ENCODE assay signal across 19 cellular contexts in the genomic region with DNA sequence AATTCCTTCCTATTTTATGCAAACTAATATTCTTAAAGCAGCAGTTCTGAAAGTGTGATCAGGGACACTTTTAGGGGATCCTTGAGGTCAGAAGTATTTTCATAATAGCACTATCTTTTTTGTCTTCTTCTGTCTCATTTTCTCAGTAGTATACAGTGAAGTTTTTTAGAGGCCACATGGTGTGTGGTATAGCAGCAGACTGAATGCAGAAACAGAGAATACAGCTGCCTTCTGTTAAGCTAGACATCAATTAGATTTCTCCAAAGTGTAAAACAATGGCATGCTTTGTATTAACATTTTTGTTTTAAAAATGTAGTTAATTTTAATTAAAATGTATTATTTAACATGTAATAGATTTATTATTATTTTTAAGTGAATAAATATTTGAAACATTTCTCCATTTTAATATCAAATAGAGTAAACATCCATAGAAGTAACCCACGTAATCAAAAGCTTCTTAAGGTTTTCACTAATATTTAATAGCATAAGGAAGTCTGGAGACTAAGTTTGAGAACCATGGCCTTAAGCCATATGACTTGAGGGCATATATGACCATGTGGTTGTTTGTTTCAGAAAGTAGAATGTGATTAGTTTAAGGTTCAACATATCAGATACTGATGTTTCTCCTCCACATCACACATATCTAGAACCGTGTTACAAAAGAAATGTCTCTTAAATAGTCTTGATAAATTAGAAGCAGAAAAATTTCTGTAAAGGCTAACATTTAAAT.
A peak's percentile ranks its signal among the peaks of the same experiment; 100 is the strongest.
DNase-seq lines count a peak whose midpoint lies in the region; FAIRE-seq and TF ChIP-seq lines count a peak whose summit lies in the region.
"Had no signal": no experiment of that assay in that cellular context is flagged by ENCODE, and none has a peak within 500 bp of the region (broad histone marks: within the 10 kb centered on the region; RNA-seq: fewer than 3 reads in every experiment).

No MANE protein-coding gene starts in this region.

- TF ChIP-seq CTCF in neural progenitor cell (IDR thresholded peaks at IDR 0.05) (no peak), mesothelial cell of epicardium (IDR thresholded peaks at IDR 0.05; ENCODE audit: unreplicated experiment) (no peak)

- H4K20me1 ChIP-seq in neural progenitor cell (ENCODE audit: low read depth), result no peaks in the 10 kb centered on the region
- H4K20me1 ChIP-seq: BLaER1 treated with 17β-estradiol and CSF1 and Interleukin-3, amounts not matched to agents 10 nM and 100 nM had no signal

- peak; percentile 87 for FAIRE-seq in G401.6 (lab: Jason Lieb, UNC)
- FAIRE-seq: GM12891, GM18507, H54 had no signal

- H3K4me2 ChIP-seq in neural progenitor cell, result peak overlapping the region; percentile 33
- H3K4me2 ChIP-seq: BLaER1 treated with 17β-estradiol and CSF1 and Interleukin-3, amounts not matched to agents 10 nM and 100 nM had no signal

- no peak overlapping the region for H3K27ac ChIP-seq in neural progenitor cell
- H3K27ac ChIP-seq: BLaER1 treated with 17β-estradiol and CSF1 and Interleukin-3, amounts not matched to agents 10 nM and 100 nM; GM23248 had no signal

- peak; percentile 84 for DNase-seq in SK-MEL-5 (ENCODE audit: low read depth, low spot score)
- peak; percentile 43 for DNase-seq in epidermal melanocyte (ENCODE audit: insufficient read length, low spot score)
- no peak for DNase-seq in neural progenitor cell (ENCODE audit: low spot score)
- DNase-seq in mesothelial cell of epicardium (ENCODE audit: low spot score in 2 of 2, unreplicated experiment in 2 of 2), result no peak
- no peak for DNase-seq in T-helper 1 cell
- DNase-seq in NCI-H1048 (lab: John Stamatoyannopoulos, UW), result no peak
- DNase-seq: CD8-positive, alpha-beta T cell; COR-L47; DMS 273 treated with DMSO at 0.1 percent for 48 hours; DMS53; DND-41; EL; GM23248 had no signal

- H3K9me3 Mint-ChIP-seq in neural progenitor cell (peaks cover 7% of the 10 kb centered on the region), mesothelial cell of epicardium (no peaks in the 10 kb centered on the region)
- H3K9me3 Mint-ChIP-seq: CD8-positive, alpha-beta T cell had no signal

- H3K4me3 Mint-ChIP-seq in neural progenitor cell (no peak overlapping the region), mesothelial cell of epicardium (no peak overlapping the region)
- H3K4me3 Mint-ChIP-seq: B cell; CD8-positive, alpha-beta T cell had no signal

- H3K9ac ChIP-seq in neural progenitor cell, result no peak overlapping the region
- H3K9ac ChIP-seq: BLaER1 treated with 17β-estradiol and CSF1 and Interleukin-3, amounts not matched to agents 10 nM and 100 nM; GM23248 had no signal

- no peaks in the 10 kb centered on the region for H3K27me3 ChIP-seq in neural progenitor cell
- H3K27me3 ChIP-seq: BLaER1 treated with 17β-estradiol and CSF1 and Interleukin-3, amounts not matched to agents 10 nM and 100 nM had no signal

- peaks cover 13% of the 10 kb centered on the region for H3K4me1 ChIP-seq in neural progenitor cell
- H3K4me1 ChIP-seq: BLaER1 treated with 17β-estradiol and CSF1 and Interleukin-3, amounts not matched to agents 10 nM and 100 nM had no signal

- H3K79me2 ChIP-seq in neural progenitor cell (ENCODE audit: low read depth), result no peaks in the 10 kb centered on the region

- H3K27me3 Mint-ChIP-seq in neural progenitor cell (ENCODE audit: insufficient read depth, low read depth) (no peaks in the 10 kb centered on the region), mesothelial cell of epicardium (ENCODE audit: low read depth) (no peaks in the 10 kb centered on the region)
- H3K27me3 Mint-ChIP-seq: B cell had no signal

- no peak overlapping the region for H3K4me3 ChIP-seq in neural progenitor cell
- H3K4me3 ChIP-seq: BLaER1 treated with 17β-estradiol and CSF1 and Interleukin-3, amounts not matched to agents 10 nM and 100 nM; GM23248 had no signal

- H3K4me1 Mint-ChIP-seq in neural progenitor cell (peaks cover 2% of the 10 kb centered on the region), mesothelial cell of epicardium (no peaks in the 10 kb centered on the region)
- H3K4me1 Mint-ChIP-seq: B cell had no signal

- no peaks in the 10 kb centered on the region for H3F3A ChIP-seq in neural progenitor cell (ENCODE audit: low read depth)

- in situ Hi-C loops in SK-MEL-5 (cut with HindIII; ENCODE audit: low pct_unique_long_range_greater_than_20kb, low sequenced_read_pairs), result no loop called here

- H3K36me3 Mint-ChIP-seq in neural progenitor cell (peaks cover 1% of the 10 kb centered on the region), mesothelial cell of epicardium (peaks cover 6% of the 10 kb centered on the region)
- H3K36me3 Mint-ChIP-seq: CD8-positive, alpha-beta T cell had no signal

- H3K9me3 ChIP-seq in neural progenitor cell (ENCODE audit: low read depth), result no peaks in the 10 kb centered on the region
- H3K9me3 ChIP-seq: BLaER1 treated with 17β-estradiol and CSF1 and Interleukin-3, amounts not matched to agents 10 nM and 100 nM had no signal

- H2AFZ ChIP-seq in neural progenitor cell (replicated peaks), result no peak overlapping the region
- H2AFZ ChIP-seq: GM23248 had no signal

- H3K36me3 ChIP-seq in neural progenitor cell, result no peaks in the 10 kb centered on the region
- H3K36me3 ChIP-seq: BLaER1 treated with 17β-estradiol and CSF1 and Interleukin-3, amounts not matched to agents 10 nM and 100 nM had no signal

- H3K27ac Mint-ChIP-seq in neural progenitor cell, result no peak overlapping the region
- H3K27ac Mint-ChIP-seq in mesothelial cell of epicardium, result no peak overlapping the region
- H3K27ac Mint-ChIP-seq: B cell; CD8-positive, alpha-beta T cell had no signal

Comparison
In these comparisons a context has a peak if more than half of its experiments do, and no peak if none do; other contexts are left out.
1. DNase-seq: peak in SK-MEL-5 (single experiment) and epidermal melanocyte (single experiment); none in neural progenitor cell (single experiment), mesothelial cell of epicardium (0 of 2), T-helper 1 cell (0 of 5) and NCI-H1048 (single experiment).